ENCODE assay signal across 8 cellular contexts in genomic region chr11:71420455-71421241, GRCh38. TPM values are rescaled to one million over a fixed set of nuclear protein-coding genes. Genes with fewer than 3 reads are reported as not detected.
DNase-seq lines count a peak whose midpoint lies in the region; ATAC-seq and TF ChIP-seq lines count a peak whose summit lies in the region.

No MANE protein-coding gene starts in this region.

- H3K4me1 Mint-ChIP-seq in memory B cell = peaks cover 30% of the 10 kb centered on the region

- H3K4me3 ChIP-seq in H7 (ENCODE audit: insufficient read depth, low read depth, low read length) (no peak overlapping the region), coronary artery (no peak overlapping the region)

- DNase-seq in D341Med (ENCODE audit: low spot score) = peak; percentile 47
- peak; percentile 82 for DNase-seq in H7
- DNase-seq in NCI-H774 (lab: John Stamatoyannopoulos, UW) = peak; percentile 59
- no peak for DNase-seq in coronary artery (ENCODE audit: low spot score)
- DNase-seq in memory B cell (ENCODE audit: low spot score in 2 of 2) = peak; percentile 14 to 30
- DNase-seq in NCI-H446 treated with DMSO at 0.1 percent for 48 hours (lab: John Stamatoyannopoulos, UW) = no peak

- TF ChIP-seq CTCF in coronary artery (IDR thresholded peaks at IDR 0.05) = peak; percentile 45

- H3K9me3 Mint-ChIP-seq in memory B cell = no peaks in the 10 kb centered on the region

- H3K27ac ChIP-seq in coronary artery = no peak overlapping the region

- no peaks in the 10 kb centered on the region for H3K36me3 Mint-ChIP-seq in memory B cell

- H3K27me3 Mint-ChIP-seq in memory B cell = no peaks in the 10 kb centered on the region

- no peak overlapping the region for H3K27ac Mint-ChIP-seq in memory B cell

- H3K36me3 ChIP-seq in H7 (replicated peaks; ENCODE audit: control insufficient read depth, insufficient read depth, low read length) = no peaks in the 10 kb centered on the region

- ATAC-seq in memory B cell (ENCODE audit: low read depth) (no peak), HG03280 (IDR thresholded peaks at IDR 0.05; ENCODE audit: unreplicated experiment) (no peak), GM19467 (IDR thresholded peaks at IDR 0.05; ENCODE audit: unreplicated experiment) (no peak)

- H3K27me3 ChIP-seq in H7 (ENCODE audit: control insufficient read depth, insufficient read depth, low read length) = no peaks in the 10 kb centered on the region

- H3K4me3 Mint-ChIP-seq in memory B cell = no peak overlapping the region

RNA-seq across cellular contexts. Expression of gene DHCR7, which starts 27.5 kb away (rescaled TPM):
- total RNA-seq in H7 (2014; rRNA removed; shearing (Covaris generic)) = 123 and 143 TPM in 2 replicates

RNA-seq across cellular contexts. Expression of gene NADSYN1, which starts 32.4 kb away (rescaled TPM):
- total RNA-seq in H7 (2014; rRNA removed; shearing (Covaris generic)) = 34.9 and 46.8 TPM in 2 replicates

Comparison
In these comparisons a context has a peak if more than half of its experiments do, and no peak if none do; other contexts are left out.
1. DNase-seq: peak in D341Med (single experiment), H7 (single experiment), NCI-H774 (single experiment) and memory B cell (2 of 2); none in coronary artery (single experiment) and NCI-H446 treated with DMSO at 0.1 percent for 48 hours (single experiment).